Comparison of ENCODE assay signal across 1 cellular context in genomic region chr2:10494351-10495066, GRCh38.
TF ChIP-seq lines count a peak whose summit lies in the region.

No MANE protein-coding gene starts in this region.

TF ChIP-seq in IMR-90, 13 proteins besides CTCF, POLR2A, EP300 and RAD21:
- TF ChIP-seq RFX5 (IDR thresholded peaks at IDR 0.05; ENCODE audit: low read depth, low read length): no peak
- no peak for TF ChIP-seq USF2 (IDR thresholded peaks at IDR 0.05; ENCODE audit: low read depth, low read length)
- TF ChIP-seq FOS (IDR thresholded peaks at IDR 0.05; ENCODE audit: low read depth, low read length): no peak
- no peak for TF ChIP-seq SMC3 (IDR thresholded peaks at IDR 0.05; ENCODE audit: low read depth, low read length)
- TF ChIP-seq MAZ (IDR thresholded peaks at IDR 0.05; ENCODE audit: borderline replicate concordance, low read depth, low read length): no peak
- no peak for TF ChIP-seq ELK1 (IDR thresholded peaks at IDR 0.05; ENCODE audit: borderline replicate concordance, low read depth, low read length)
- no peak for TF ChIP-seq RCOR1 (IDR thresholded peaks at IDR 0.05; ENCODE audit: insufficient replicate concordance, low read length)
TF ChIP-seq in IMR-90: peak in this region for 0.
